ENCODE assay signal across 1 cellular context in the genomic region with DNA sequence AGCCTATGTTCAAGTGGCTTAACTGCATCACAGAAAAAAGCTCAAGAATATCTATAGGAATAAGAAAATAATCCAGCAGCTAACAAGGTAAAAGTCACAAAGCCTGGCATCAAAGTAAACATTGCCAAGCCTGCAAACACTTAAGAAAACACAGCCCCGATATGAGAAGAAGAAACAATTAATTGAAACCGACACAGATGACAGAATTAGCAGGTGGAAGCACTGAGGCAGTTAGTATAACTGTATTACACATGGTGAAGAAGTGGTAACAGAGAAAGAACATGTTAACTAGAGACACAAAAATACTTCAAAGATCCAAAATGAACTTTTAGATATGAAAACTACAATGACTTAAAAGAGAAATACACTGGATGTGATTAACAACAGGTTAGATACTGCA. TPM values are rescaled to one million over a fixed set of nuclear protein-coding genes. Genes with fewer than 3 reads are reported as not detected.
"Had no signal": no experiment of that assay in that cellular context is flagged by ENCODE, and none has a peak within 500 bp of the region (broad histone marks: within the 10 kb centered on the region; RNA-seq: fewer than 3 reads in every experiment).

No MANE protein-coding gene starts in this region.

RNA-seq across cellular contexts. Expression of gene DPY19L2, which starts 57.0 kb away (rescaled TPM):
- total RNA-seq: PC-9 had no signal
